Comparison of ENCODE assay signal across 8 cellular contexts in genomic region chr13:70630247-70630646, GRCh38.
"Had no signal": no experiment of that assay in that cellular context is flagged by ENCODE, and none has a peak within 500 bp of the region (broad histone marks: within the 10 kb centered on the region; RNA-seq: fewer than 3 reads in every experiment).

No MANE protein-coding gene starts in this region.

- ATAC-seq: pancreas; stimulated activated effector memory CD8-positive, alpha-beta T cell treated with anti-CD3 and anti-CD28 coated beads, Interleukin-12 subunit alpha, Interleukin-12 subunit beta, amount 100 ng/mL, for 72 hours had no signal

- H3K27ac ChIP-seq: pancreas had no signal

- H3K4me3 ChIP-seq: pancreas had no signal

- H3K27me3 ChIP-seq: pancreas had no signal

- H3K9me3 ChIP-seq: pancreas had no signal

- DNase-seq: activated CD4-positive, alpha-beta T cell treated with anti-CD3 and anti-CD28 coated beads for 1 hour; activated CD4-positive, alpha-beta T cell treated with anti-CD3 and anti-CD28 coated beads, Interleukin-2, amount 50 U/mL, for 4 hours; activated naive CD4-positive, alpha-beta T cell; activated T-cell treated with anti-CD3 and anti-CD28 coated beads for 4 hours; anterior cingulate cortex; pancreas; SW 1271 had no signal

- H3K36me3 ChIP-seq: pancreas had no signal

- FAIRE-seq: pancreas had no signal
